ENCODE assay signal across 1 cellular context in the genomic region with DNA sequence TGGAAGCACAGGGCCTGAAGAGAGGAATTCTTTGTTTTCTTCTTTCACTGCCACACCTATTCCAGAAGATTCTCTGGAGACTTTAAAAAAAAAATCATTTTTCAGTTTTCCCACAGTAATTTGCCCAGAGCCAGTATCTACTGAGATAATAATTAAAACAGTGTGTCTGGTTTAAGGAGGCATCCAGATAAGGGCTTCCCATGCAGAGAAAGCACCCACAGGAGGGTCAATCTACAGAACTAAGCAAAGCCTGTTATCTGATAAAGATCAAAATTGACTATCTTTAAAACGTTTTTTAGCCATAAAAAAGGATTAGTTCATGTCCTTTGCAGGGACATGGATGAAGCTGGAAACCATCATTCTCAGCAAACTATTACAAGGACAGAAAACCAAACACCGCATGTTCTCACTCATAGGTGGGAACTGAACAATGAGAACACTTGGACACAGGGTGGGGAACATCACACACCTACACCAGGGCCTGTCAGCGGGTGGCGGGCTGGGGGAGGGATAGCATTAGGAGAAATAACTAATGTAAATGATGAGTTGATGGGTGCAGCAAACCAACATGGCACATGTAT.
TF ChIP-seq lines count a peak whose summit lies in the region.

No MANE protein-coding gene starts in this region.

TF ChIP-seq in HepG2, 621 proteins besides CTCF, POLR2A, EP300 and RAD21:
- 0 out of 2 replicates have a peak, but pooled peaks have one; percentile 32 for TF ChIP-seq ZBTB33 (CRISPR knock-in tag; IDR thresholded peaks at IDR 0.05)
